ENCODE assay signal across 1 cellular context in the genomic region with DNA sequence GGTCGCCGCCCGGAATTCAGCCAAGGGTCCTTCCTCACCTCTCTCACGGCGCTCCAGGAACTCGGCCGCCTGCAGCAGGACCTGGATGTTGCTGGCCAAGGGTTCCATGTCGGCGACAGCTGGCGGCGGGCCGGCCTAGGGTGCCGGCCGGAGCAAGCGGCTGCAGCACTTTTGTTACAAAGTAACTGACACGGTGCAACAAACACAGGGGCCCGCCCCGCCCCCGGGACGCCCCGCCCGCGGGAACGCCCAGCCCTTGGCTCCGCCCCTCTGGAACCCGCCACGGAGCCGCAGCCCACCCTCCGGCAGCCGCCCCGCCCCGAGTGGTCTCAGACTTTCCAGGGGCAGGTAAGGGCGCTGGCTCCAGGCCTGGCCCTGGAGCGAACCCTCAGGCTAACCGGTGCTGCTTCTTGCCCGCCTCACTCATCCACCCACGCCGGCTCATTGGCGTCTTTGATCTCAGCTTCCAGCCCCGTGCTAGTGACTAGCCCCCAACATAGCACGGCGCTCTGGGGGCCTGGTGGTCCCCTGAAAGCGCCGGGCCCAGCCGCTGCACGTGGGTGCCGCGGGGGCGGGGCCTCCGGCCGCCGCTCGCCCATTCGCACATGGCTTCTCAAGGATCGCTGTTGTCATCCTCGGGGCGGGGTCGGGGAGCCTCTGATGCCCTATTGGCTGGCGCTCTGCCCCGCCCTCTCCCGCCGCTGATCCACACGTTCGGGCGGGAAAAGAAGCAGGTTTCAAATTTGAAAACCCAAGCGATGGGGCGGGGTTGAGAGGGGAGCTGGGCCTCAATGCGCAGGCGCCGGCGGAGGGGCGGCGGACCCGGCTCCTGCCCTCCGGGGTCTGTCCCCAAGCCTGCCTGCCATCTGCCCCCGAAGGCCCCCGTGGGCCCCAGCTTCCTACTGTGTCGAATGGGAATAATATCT.
TF ChIP-seq lines count a peak whose summit lies in the region.

A gene with protein sequence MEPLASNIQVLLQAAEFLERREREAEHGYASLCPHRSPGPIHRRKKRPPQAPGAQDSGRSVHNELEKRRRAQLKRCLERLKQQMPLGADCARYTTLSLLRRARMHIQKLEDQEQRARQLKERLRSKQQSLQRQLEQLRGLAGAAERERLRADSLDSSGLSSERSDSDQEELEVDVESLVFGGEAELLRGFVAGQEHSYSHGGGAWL (minus strand): TSS at position 176 of the 926 bp plus-strand sequence. CDS start 68 bp downstream, at position 108.

TF ChIP-seq in HepG2, 621 proteins besides CTCF, POLR2A, EP300 and RAD21 (continued from another document and continues in another):
- TF ChIP-seq, protein P1, sequence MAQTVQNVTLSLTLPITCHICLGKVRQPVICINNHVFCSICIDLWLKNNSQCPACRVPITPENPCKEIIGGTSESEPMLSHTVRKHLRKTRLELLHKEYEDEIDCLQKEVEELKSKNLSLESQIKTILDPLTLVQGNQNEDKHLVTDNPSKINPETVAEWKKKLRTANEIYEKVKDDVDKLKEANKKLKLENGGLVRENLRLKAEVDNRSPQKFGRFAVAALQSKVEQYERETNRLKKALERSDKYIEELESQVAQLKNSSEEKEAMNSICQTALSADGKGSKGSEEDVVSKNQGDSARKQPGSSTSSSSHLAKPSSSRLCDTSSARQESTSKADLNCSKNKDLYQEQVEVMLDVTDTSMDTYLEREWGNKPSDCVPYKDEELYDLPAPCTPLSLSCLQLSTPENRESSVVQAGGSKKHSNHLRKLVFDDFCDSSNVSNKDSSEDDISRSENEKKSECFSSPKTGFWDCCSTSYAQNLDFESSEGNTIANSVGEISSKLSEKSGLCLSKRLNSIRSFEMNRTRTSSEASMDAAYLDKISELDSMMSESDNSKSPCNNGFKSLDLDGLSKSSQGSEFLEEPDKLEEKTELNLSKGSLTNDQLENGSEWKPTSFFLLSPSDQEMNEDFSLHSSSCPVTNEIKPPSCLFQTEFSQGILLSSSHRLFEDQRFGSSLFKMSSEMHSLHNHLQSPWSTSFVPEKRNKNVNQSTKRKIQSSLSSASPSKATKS (CRISPR knock-in tag; IDR thresholded peaks at IDR 0.05), result no peak
- TF ChIP-seq NFE2L2 (IDR thresholded peaks at IDR 0.05; ENCODE audit: low read length), result no peak
- no peak for TF ChIP-seq MIXL1 (CRISPR knock-in tag; IDR thresholded peaks at IDR 0.05)
- peak; percentile 99 for TF ChIP-seq MXI1 (IDR thresholded peaks at IDR 0.05; ENCODE audit: borderline replicate concordance, low read depth, low read length)
- TF ChIP-seq ZNF232 (CRISPR knock-in tag; IDR thresholded peaks at IDR 0.05; ENCODE audit: borderline replicate concordance), result no peak
- TF ChIP-seq NFYC (CRISPR knock-in tag; IDR thresholded peaks at IDR 0.05), result peak; percentile 91
- TF ChIP-seq, protein P2, sequence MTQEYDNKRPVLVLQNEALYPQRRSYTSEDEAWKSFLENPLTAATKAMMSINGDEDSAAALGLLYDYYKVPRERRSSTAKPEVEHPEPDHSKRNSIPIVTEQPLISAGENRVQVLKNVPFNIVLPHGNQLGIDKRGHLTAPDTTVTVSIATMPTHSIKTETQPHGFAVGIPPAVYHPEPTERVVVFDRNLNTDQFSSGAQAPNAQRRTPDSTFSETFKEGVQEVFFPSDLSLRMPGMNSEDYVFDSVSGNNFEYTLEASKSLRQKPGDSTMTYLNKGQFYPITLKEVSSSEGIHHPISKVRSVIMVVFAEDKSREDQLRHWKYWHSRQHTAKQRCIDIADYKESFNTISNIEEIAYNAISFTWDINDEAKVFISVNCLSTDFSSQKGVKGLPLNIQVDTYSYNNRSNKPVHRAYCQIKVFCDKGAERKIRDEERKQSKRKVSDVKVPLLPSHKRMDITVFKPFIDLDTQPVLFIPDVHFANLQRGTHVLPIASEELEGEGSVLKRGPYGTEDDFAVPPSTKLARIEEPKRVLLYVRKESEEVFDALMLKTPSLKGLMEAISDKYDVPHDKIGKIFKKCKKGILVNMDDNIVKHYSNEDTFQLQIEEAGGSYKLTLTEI (CRISPR knock-in tag; conservative IDR thresholded peaks at IDR 0.05), result no peak
- peak; percentile 97 for TF ChIP-seq SAP130 (CRISPR knock-in tag; IDR thresholded peaks at IDR 0.05; ENCODE audit: low read depth)
- TF ChIP-seq ZNF775 (CRISPR knock-in tag; IDR thresholded peaks at IDR 0.05; ENCODE audit: borderline replicate concordance), result 0 out of 2 replicates have a peak, but pooled peaks have one; percentile 17
- TF ChIP-seq HOXA3 (CRISPR knock-in tag; IDR thresholded peaks at IDR 0.05), result peak; percentile 32; the same call in 1 of the 2 replicates
- TF ChIP-seq, protein P3, sequence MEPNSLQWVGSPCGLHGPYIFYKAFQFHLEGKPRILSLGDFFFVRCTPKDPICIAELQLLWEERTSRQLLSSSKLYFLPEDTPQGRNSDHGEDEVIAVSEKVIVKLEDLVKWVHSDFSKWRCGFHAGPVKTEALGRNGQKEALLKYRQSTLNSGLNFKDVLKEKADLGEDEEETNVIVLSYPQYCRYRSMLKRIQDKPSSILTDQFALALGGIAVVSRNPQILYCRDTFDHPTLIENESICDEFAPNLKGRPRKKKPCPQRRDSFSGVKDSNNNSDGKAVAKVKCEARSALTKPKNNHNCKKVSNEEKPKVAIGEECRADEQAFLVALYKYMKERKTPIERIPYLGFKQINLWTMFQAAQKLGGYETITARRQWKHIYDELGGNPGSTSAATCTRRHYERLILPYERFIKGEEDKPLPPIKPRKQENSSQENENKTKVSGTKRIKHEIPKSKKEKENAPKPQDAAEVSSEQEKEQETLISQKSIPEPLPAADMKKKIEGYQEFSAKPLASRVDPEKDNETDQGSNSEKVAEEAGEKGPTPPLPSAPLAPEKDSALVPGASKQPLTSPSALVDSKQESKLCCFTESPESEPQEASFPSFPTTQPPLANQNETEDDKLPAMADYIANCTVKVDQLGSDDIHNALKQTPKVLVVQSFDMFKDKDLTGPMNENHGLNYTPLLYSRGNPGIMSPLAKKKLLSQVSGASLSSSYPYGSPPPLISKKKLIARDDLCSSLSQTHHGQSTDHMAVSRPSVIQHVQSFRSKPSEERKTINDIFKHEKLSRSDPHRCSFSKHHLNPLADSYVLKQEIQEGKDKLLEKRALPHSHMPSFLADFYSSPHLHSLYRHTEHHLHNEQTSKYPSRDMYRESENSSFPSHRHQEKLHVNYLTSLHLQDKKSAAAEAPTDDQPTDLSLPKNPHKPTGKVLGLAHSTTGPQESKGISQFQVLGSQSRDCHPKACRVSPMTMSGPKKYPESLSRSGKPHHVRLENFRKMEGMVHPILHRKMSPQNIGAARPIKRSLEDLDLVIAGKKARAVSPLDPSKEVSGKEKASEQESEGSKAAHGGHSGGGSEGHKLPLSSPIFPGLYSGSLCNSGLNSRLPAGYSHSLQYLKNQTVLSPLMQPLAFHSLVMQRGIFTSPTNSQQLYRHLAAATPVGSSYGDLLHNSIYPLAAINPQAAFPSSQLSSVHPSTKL (CRISPR knock-in tag; IDR thresholded peaks at IDR 0.05), result 0 out of 2 replicates have a peak, but pooled peaks have one; percentile 6
- no peak for TF ChIP-seq CBX5 (CRISPR knock-in tag; IDR thresholded peaks at IDR 0.05; ENCODE audit: borderline replicate concordance)
- no peak for TF ChIP-seq ZNF772 (CRISPR knock-in tag; IDR thresholded peaks at IDR 0.05)
- no peak for TF ChIP-seq ZSCAN9 (CRISPR knock-in tag; IDR thresholded peaks at IDR 0.05; ENCODE audit: borderline replicate concordance)
- TF ChIP-seq SMARCE1 (IDR thresholded peaks at IDR 0.05; ENCODE audit: borderline replicate concordance), result no peak
- no peak; the same call in 1 of the 2 replicates for TF ChIP-seq ZNF749 (CRISPR knock-in tag; IDR thresholded peaks at IDR 0.05; ENCODE audit: borderline replicate concordance)
- TF ChIP-seq, protein P4, sequence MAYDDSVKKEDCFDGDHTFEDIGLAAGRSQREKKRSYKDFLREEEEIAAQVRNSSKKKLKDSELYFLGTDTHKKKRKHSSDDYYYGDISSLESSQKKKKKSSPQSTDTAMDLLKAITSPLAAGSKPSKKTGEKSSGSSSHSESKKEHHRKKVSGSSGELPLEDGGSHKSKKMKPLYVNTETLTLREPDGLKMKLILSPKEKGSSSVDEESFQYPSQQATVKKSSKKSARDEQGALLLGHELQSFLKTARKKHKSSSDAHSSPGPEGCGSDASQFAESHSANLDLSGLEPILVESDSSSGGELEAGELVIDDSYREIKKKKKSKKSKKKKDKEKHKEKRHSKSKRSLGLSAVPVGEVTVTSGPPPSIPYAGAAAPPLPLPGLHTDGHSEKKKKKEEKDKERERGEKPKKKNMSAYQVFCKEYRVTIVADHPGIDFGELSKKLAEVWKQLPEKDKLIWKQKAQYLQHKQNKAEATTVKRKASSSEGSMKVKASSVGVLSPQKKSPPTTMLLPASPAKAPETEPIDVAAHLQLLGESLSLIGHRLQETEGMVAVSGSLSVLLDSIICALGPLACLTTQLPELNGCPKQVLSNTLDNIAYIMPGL (CRISPR knock-in tag; IDR thresholded peaks at IDR 0.05; ENCODE audit: borderline replicate concordance in 1 of 2, low read depth in 1 of 2), result peak in 1 of 2 experiments; percentile 61; a peak in 1 of 4 replicates
- TF ChIP-seq MAZ (IDR thresholded peaks at IDR 0.05; ENCODE audit: borderline replicate concordance, low read depth, low read length), result peak; percentile 81
- peak; percentile 56; the same call in 1 of the 2 replicates for TF ChIP-seq MAZ (CRISPR knock-in tag; IDR thresholded peaks at IDR 0.05; ENCODE audit: low read depth)
- no peak for TF ChIP-seq SMAD3 (CRISPR knock-in tag; IDR thresholded peaks at IDR 0.05)
- no peak for TF ChIP-seq TSC22D2 (CRISPR knock-in tag; IDR thresholded peaks at IDR 0.05; ENCODE audit: borderline replicate concordance)
- TF ChIP-seq, protein P5, sequence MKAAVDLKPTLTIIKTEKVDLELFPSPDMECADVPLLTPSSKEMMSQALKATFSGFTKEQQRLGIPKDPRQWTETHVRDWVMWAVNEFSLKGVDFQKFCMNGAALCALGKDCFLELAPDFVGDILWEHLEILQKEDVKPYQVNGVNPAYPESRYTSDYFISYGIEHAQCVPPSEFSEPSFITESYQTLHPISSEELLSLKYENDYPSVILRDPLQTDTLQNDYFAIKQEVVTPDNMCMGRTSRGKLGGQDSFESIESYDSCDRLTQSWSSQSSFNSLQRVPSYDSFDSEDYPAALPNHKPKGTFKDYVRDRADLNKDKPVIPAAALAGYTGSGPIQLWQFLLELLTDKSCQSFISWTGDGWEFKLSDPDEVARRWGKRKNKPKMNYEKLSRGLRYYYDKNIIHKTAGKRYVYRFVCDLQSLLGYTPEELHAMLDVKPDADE (CRISPR knock-in tag; IDR thresholded peaks at IDR 0.05), result 0 out of 2 replicates have a peak, but pooled peaks have one; percentile 18
- peak; percentile 88; the same call in 1 of the 2 replicates for TF ChIP-seq CCDC6 (CRISPR knock-in tag; IDR thresholded peaks at IDR 0.05)
- no peak for TF ChIP-seq LCORL (IDR thresholded peaks at IDR 0.05)
- peak; percentile 56; the same call in 1 of the 2 replicates for TF ChIP-seq LCORL (CRISPR knock-in tag; IDR thresholded peaks at IDR 0.05)
- TF ChIP-seq, protein P6, sequence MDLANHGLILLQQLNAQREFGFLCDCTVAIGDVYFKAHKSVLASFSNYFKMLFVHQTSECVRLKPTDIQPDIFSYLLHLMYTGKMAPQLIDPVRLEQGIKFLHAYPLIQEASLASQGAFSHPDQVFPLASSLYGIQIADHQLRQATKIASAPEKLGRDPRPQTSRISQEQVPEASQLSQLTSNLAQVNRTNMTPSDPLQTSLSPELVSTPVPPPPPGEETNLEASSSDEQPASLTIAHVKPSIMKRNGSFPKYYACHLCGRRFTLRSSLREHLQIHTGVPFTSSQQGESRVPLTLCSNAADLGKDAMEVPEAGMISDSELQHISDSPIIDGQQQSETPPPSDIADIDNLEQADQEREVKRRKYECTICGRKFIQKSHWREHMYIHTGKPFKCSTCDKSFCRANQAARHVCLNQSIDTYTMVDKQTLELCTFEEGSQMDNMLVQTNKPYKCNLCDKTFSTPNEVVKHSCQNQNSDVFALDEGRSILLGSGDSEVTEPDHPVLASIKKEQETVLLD (CRISPR knock-in tag; IDR thresholded peaks at IDR 0.05; ENCODE audit: low read depth), result peak; percentile 71; the same call in 1 of the 2 replicates
- 0 out of 2 replicates have a peak, but pooled peaks have one; percentile 43 for TF ChIP-seq ZNF777 (CRISPR knock-in tag; IDR thresholded peaks at IDR 0.05)
- no peak for TF ChIP-seq GLI4 (CRISPR knock-in tag; IDR thresholded peaks at IDR 0.05; ENCODE audit: borderline replicate concordance)
- no peak for TF ChIP-seq MIER2 (CRISPR knock-in tag; IDR thresholded peaks at IDR 0.05)
- no peak for TF ChIP-seq ZNF253 (CRISPR knock-in tag; IDR thresholded peaks at IDR 0.05; ENCODE audit: borderline replicate concordance)
- TF ChIP-seq ARHGAP35 (CRISPR knock-in tag; IDR thresholded peaks at IDR 0.05; ENCODE audit: borderline replicate concordance), result no peak
- TF ChIP-seq ZNF30 (CRISPR knock-in tag; IDR thresholded peaks at IDR 0.05), result no peak
- no peak for TF ChIP-seq ZNF550 (CRISPR knock-in tag; IDR thresholded peaks at IDR 0.05; ENCODE audit: borderline replicate concordance)
- TF ChIP-seq ETV5 (CRISPR knock-in tag; IDR thresholded peaks at IDR 0.05; ENCODE audit: borderline replicate concordance), result peak; percentile 16; the same call in 1 of the 2 replicates
- TF ChIP-seq, protein P7, sequence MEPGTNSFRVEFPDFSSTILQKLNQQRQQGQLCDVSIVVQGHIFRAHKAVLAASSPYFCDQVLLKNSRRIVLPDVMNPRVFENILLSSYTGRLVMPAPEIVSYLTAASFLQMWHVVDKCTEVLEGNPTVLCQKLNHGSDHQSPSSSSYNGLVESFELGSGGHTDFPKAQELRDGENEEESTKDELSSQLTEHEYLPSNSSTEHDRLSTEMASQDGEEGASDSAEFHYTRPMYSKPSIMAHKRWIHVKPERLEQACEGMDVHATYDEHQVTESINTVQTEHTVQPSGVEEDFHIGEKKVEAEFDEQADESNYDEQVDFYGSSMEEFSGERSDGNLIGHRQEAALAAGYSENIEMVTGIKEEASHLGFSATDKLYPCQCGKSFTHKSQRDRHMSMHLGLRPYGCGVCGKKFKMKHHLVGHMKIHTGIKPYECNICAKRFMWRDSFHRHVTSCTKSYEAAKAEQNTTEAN (CRISPR knock-in tag; conservative IDR thresholded peaks at IDR 0.05), result no peak
- no peak for TF ChIP-seq ZNF296 (CRISPR knock-in tag; conservative IDR thresholded peaks at IDR 0.05)
- TF ChIP-seq, protein P8, sequence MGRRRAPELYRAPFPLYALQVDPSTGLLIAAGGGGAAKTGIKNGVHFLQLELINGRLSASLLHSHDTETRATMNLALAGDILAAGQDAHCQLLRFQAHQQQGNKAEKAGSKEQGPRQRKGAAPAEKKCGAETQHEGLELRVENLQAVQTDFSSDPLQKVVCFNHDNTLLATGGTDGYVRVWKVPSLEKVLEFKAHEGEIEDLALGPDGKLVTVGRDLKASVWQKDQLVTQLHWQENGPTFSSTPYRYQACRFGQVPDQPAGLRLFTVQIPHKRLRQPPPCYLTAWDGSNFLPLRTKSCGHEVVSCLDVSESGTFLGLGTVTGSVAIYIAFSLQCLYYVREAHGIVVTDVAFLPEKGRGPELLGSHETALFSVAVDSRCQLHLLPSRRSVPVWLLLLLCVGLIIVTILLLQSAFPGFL (CRISPR knock-in tag; IDR thresholded peaks at IDR 0.05), result no peak
- no peak for TF ChIP-seq ZKSCAN1 (IDR thresholded peaks at IDR 0.05; ENCODE audit: low read length)
- TF ChIP-seq, protein P9, sequence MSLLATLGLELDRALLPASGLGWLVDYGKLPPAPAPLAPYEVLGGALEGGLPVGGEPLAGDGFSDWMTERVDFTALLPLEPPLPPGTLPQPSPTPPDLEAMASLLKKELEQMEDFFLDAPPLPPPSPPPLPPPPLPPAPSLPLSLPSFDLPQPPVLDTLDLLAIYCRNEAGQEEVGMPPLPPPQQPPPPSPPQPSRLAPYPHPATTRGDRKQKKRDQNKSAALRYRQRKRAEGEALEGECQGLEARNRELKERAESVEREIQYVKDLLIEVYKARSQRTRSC (CRISPR knock-in tag; IDR thresholded peaks at IDR 0.05; ENCODE audit: low read depth), result no peak
- TF ChIP-seq ZNF431 (CRISPR knock-in tag; IDR thresholded peaks at IDR 0.05; ENCODE audit: borderline replicate concordance, low read depth), result no peak
- peak; percentile 77; the same call in 1 of the 2 replicates for TF ChIP-seq ZFY (CRISPR knock-in tag; IDR thresholded peaks at IDR 0.05)
- TF ChIP-seq RBM39 (IDR thresholded peaks at IDR 0.05; ENCODE audit: low read depth, low read length, poor library complexity, severe bottlenecking), result peak; percentile 82
- TF ChIP-seq RCOR2 (CRISPR knock-in tag; IDR thresholded peaks at IDR 0.05), result no peak
